In genomic region chr6:44222987-44223470, GRCh38 we compare ENCODE assay signal across 1 cellular context.
TF ChIP-seq lines count a peak whose summit lies in the region.

No MANE protein-coding gene starts in this region.

TF ChIP-seq in HCT116, 20 proteins besides CTCF, POLR2A, EP300 and RAD21:
- TF ChIP-seq JUND (IDR thresholded peaks at IDR 0.05) (no peak), EZH2 (IDR thresholded peaks at IDR 0.05) (no peak), EGR1 (IDR thresholded peaks at IDR 0.05; ENCODE audit: low read depth) (no peak), POLR2AphosphoS5 (IDR thresholded peaks at IDR 0.05; ENCODE audit: low read depth, low read length) (no peak), EZH2phosphoT487 (IDR thresholded peaks at IDR 0.05; ENCODE audit: borderline replicate concordance) (no peak), SRF (IDR thresholded peaks at IDR 0.05; ENCODE audit: low read depth) (no peak), ZBTB33 (IDR thresholded peaks at IDR 0.05; ENCODE audit: extremely low read depth, insufficient replicate concordance, low read length) (no peak), ZFX (IDR thresholded peaks at IDR 0.05) (no peak), CEBPB (IDR thresholded peaks at IDR 0.05; ENCODE audit: low read depth) (no peak), SP1 (IDR thresholded peaks at IDR 0.05; ENCODE audit: low read depth) (no peak), CBX3 (IDR thresholded peaks at IDR 0.05; ENCODE audit: low read depth) (no peak), MAX (IDR thresholded peaks at IDR 0.05) (no peak)
